In genomic region chr2:127712999-127713398, GRCh38 we compare ENCODE assay signal across 20 cellular contexts. TPM values are rescaled to one million over a fixed set of nuclear protein-coding genes. Genes with fewer than 3 reads are reported as not detected.
A peak's percentile ranks its signal among the peaks of the same experiment; 100 is the strongest.
DNase-seq lines count a peak whose midpoint lies in the region; ATAC-seq and TF ChIP-seq lines count a peak whose summit lies in the region.
"Had no signal": no experiment of that assay in that cellular context is flagged by ENCODE, and none has a peak within 500 bp of the region (broad histone marks: within the 10 kb centered on the region; RNA-seq: fewer than 3 reads in every experiment).

No MANE protein-coding gene starts in this region.

- H3K36me3 Mint-ChIP-seq in activated naive CD4-positive, alpha-beta T cell treated with anti-CD3 and anti-CD28 coated beads, Interleukin-2, amount 10 ng/mL, durations not matched to agents 7 days and 5 days = peaks cover 23% of the 10 kb centered on the region
- peaks cover 47 to 72% of the 10 kb centered on the region in 2 donors for H3K36me3 Mint-ChIP-seq in CD14-positive monocyte
- peaks cover 6% of the 10 kb centered on the region for H3K36me3 Mint-ChIP-seq in T-helper 17 cell (ENCODE audit: low read depth)

- no peaks in the 10 kb centered on the region for H3K9me3 ChIP-seq in T-helper 17 cell (ENCODE audit: control insufficient read depth, low read length, poor library complexity, severe bottlenecking)
- H3K9me3 ChIP-seq: A549 had no signal

- CTCF ChIA-PET in activated naive CD4-positive, alpha-beta T cell treated with anti-CD3 and anti-CD28 coated beads, Interleukin-2, amount 10 ng/mL, durations not matched to agents 7 days and 5 days (lab: Charles Lee) = no interaction called here
- CTCF ChIA-PET in GM10248 (lab: Yijun Ruan, JAX) = interaction anchor here (1.2 to 3.3 kb wide), 2 partner anchors 9 to 15 kb away, joined by 3 to 16 read pairs; no protein-coding TSS in a partner anchor

- H3K4me1 Mint-ChIP-seq in activated naive CD4-positive, alpha-beta T cell treated with anti-CD3 and anti-CD28 coated beads, Interleukin-2, amount 10 ng/mL, durations not matched to agents 7 days and 5 days = no peaks in the 10 kb centered on the region
- H3K4me1 Mint-ChIP-seq in CD14-positive monocyte (peaks cover 7% of the 10 kb centered on the region), T-helper 17 cell (peaks cover 8% of the 10 kb centered on the region)

- DNase-seq in activated naive CD4-positive, alpha-beta T cell treated with anti-CD3 and anti-CD28 coated beads, Interleukin-2, amount 10 ng/mL, durations not matched to agents 7 days and 5 days = no peak
- no peak for DNase-seq in activated naive CD4-positive, alpha-beta T cell treated with anti-CD3 and anti-CD28 coated beads, Interleukin-2, amount 50 U/mL, for 16 hours
- DNase-seq in CD14-positive monocyte (ENCODE audit: low spot score) = no peak
- DNase-seq in T-helper 17 cell = no peak
- peak; percentile 26 for DNase-seq in iris pigment epithelial cell (ENCODE audit: low read depth)
- no peak for DNase-seq in NCI-H345 treated with DMSO at 0.1 percent for 48 hours (lab: John Stamatoyannopoulos, UW; ENCODE audit: unreplicated experiment)
- no peak for DNase-seq in GM10248 (ENCODE audit: extremely low spot score)
- DNase-seq: CD8-positive, alpha-beta T cell; GOT3; HCEC 1CT; NCI-H1417; NCI-H1694 treated with DMSO at 0.1 percent for 48 hours; NCI-H2081 treated with DMSO at 0.1 percent for 48 hours; NCI-H2171 treated with DMSO at 0.1 percent for 48 hours; NCI-H446; NCI-H526; PC-3; Right ventricle myocardium superior had no signal

- TF ChIP-seq CTCF in CD14-positive monocyte (IDR thresholded peaks at IDR 0.05) (no peak), GM10248 (IDR thresholded peaks at IDR 0.05; ENCODE audit: control extremely low read depth, extremely low read depth, low read depth, missing control alignments) (no peak)

- no peak overlapping the region for H3K4me3 Mint-ChIP-seq in activated naive CD4-positive, alpha-beta T cell treated with anti-CD3 and anti-CD28 coated beads, Interleukin-2, amount 10 ng/mL, durations not matched to agents 7 days and 5 days
- H3K4me3 Mint-ChIP-seq in CD14-positive monocyte = no peak overlapping the region
- H3K4me3 Mint-ChIP-seq in T-helper 17 cell = no peak overlapping the region
- H3K4me3 Mint-ChIP-seq: CD8-positive, alpha-beta T cell had no signal

- POLR2A ChIA-PET in GM10248 (lab: Yijun Ruan, JAX) = no interaction called here

- H3K9me3 Mint-ChIP-seq in activated naive CD4-positive, alpha-beta T cell treated with anti-CD3 and anti-CD28 coated beads, Interleukin-2, amount 10 ng/mL, durations not matched to agents 7 days and 5 days = no peaks in the 10 kb centered on the region
- no peaks in the 10 kb centered on the region for H3K9me3 Mint-ChIP-seq in CD14-positive monocyte
- H3K9me3 Mint-ChIP-seq: CD8-positive, alpha-beta T cell had no signal

- intact Hi-C loops in CD14-positive monocyte (cut with micrococcal nuclease) = no loop called here

- no peaks in the 10 kb centered on the region for H3K27me3 Mint-ChIP-seq in activated naive CD4-positive, alpha-beta T cell treated with anti-CD3 and anti-CD28 coated beads, Interleukin-2, amount 10 ng/mL, durations not matched to agents 7 days and 5 days
- no peaks in the 10 kb centered on the region for H3K27me3 Mint-ChIP-seq in CD14-positive monocyte (ENCODE audit: low read depth in 3 of 3)
- H3K27me3 Mint-ChIP-seq in T-helper 17 cell = no peaks in the 10 kb centered on the region

- H3K27ac Mint-ChIP-seq in activated naive CD4-positive, alpha-beta T cell treated with anti-CD3 and anti-CD28 coated beads, Interleukin-2, amount 10 ng/mL, durations not matched to agents 7 days and 5 days = peak overlapping the region; percentile 3
- H3K27ac Mint-ChIP-seq in CD14-positive monocyte = peak overlapping the region in 6 of 7 donors; percentile 37 to 89 (median 72)
- peak overlapping the region; percentile 39 for H3K27ac Mint-ChIP-seq in T-helper 17 cell
- H3K27ac Mint-ChIP-seq: CD8-positive, alpha-beta T cell had no signal

- ATAC-seq in T-helper 17 cell = no peak
- ATAC-seq: A549; CD8-positive, alpha-beta T cell; PC-3; SK-N-SH treated with all-trans-retinoic acid at 6 μM for 48 hours had no signal

RNA-seq across cellular contexts. Expression of gene SFT2D3, which starts 11.7 kb away (rescaled TPM):
- 1 to 10 TPM in 1 of 2 donors, not detected in 1; 3.8 TPM for polyA plus RNA-seq in CD14-positive monocyte
- total RNA-seq in T-helper 17 cell = 1 to 10 TPM; 5.9 to 6.0 TPM

RNA-seq across cellular contexts. Expression of gene LIMS2, which starts 37.7 kb away (rescaled TPM):
- 1 to 10 TPM in 1 of 2 donors, under 1 TPM in 1; 0.13 to 1.3 TPM for polyA plus RNA-seq in CD14-positive monocyte
- 1 to 10 TPM; 2.9 to 7.7 TPM for total RNA-seq in T-helper 17 cell

Comparison
In these comparisons a context has a peak if more than half of its experiments do, and no peak if none do; other contexts are left out.
1. H3K27ac Mint-ChIP-seq: peak in every context shown above with its lines; median percentile 72 in CD14-positive monocyte; 39 in T-helper 17 cell; 3 in activated naive CD4-positive, alpha-beta T cell treated with anti-CD3 and anti-CD28 coated beads, Interleukin-2, amount 10 ng/mL, durations not matched to agents 7 days and 5 days.